7 cellular contexts compared by ENCODE assay signal in the genomic region with DNA sequence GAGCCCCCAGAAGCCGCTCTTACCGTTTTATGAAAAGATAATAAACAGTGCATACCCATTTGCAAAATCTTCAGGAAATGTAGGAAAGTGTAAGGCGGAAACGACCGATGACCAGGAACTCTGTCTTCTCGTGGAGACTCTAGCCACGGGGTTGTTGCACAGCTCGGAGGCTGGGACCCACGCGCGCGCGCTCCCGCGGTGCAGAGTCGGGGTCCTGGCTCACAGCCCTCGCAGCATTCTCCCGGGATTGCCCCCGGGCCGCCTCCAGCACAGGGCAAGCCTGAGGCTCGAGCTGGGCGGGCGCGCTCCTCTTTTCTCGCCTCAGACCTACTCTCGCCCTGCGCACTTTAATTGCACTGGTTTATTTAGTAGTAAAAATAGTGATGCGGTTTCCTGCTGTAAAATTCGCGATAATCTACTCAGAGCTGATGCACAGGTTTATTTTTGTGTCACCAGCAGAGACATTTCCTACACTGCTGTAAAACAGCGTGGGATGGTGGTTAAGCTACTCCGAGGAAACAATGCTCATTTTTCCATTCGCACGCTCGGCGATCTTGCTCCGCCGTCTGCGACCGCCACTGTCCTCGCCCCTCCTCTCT. TPM values are rescaled to one million over a fixed set of nuclear protein-coding genes. Genes with fewer than 3 reads are reported as not detected.
DNase-seq lines count a peak whose midpoint lies in the region; ATAC-seq and TF ChIP-seq lines count a peak whose summit lies in the region.
"Had no signal": no experiment of that assay in that cellular context is flagged by ENCODE, and none has a peak within 500 bp of the region (broad histone marks: within the 10 kb centered on the region; RNA-seq: fewer than 3 reads in every experiment).

No MANE protein-coding gene starts in this region.

- no peak overlapping the region for H2AFZ ChIP-seq in H9 (ENCODE audit: low read length)

- H3K56ac ChIP-seq in H9 (ENCODE audit: insufficient read length, low read depth, low read length) (no peak overlapping the region), mesendoderm (ENCODE audit: low read length) (peak overlapping the region; percentile 46)

- no peak overlapping the region for H3K27ac Mint-ChIP-seq in H9
- H3K27ac Mint-ChIP-seq in activated naive CD4-positive, alpha-beta T cell treated with anti-CD3 and anti-CD28 coated beads, Interleukin-2, amount 50 U/mL, for 24 hours, result peak overlapping the region; percentile 100

- H3K4me1 ChIP-seq in H9 (ENCODE audit: insufficient read depth, low read length) (no peaks in the 10 kb centered on the region), mesendoderm (ENCODE audit: control insufficient read depth, low read depth, low read length) (no peaks in the 10 kb centered on the region)

- H3K79me1 ChIP-seq in H9 (ENCODE audit: insufficient read depth, low read depth, low read length, poor library complexity, severe bottlenecking) (no peaks in the 10 kb centered on the region), mesendoderm (ENCODE audit: low read length) (no peaks in the 10 kb centered on the region)

- H3K9ac ChIP-seq in H9 (ENCODE audit: extremely low read depth, insufficient read length, low read length), result no peak overlapping the region
- H3K9ac ChIP-seq in mesendoderm (ENCODE audit: low read length), result peak overlapping the region; percentile 57

- H3K4me1 Mint-ChIP-seq in H9, result peaks cover 11 to 25% of the 10 kb centered on the region in 2 experiments
- peaks cover 43% of the 10 kb centered on the region for H3K4me1 Mint-ChIP-seq in activated naive CD4-positive, alpha-beta T cell treated with anti-CD3 and anti-CD28 coated beads, Interleukin-2, amount 50 U/mL, for 24 hours

- H3K27me3 ChIP-seq in H9 (ENCODE audit: insufficient read depth, low read length), result peaks cover 16% of the 10 kb centered on the region
- H3K27me3 ChIP-seq in mesendoderm (ENCODE audit: insufficient read depth, low read length, poor library complexity), result peaks cover 13% of the 10 kb centered on the region

- no CpG with 5 or more reads among the region's 41 CpGs for WGBS in H9 (ENCODE audit: extremely low coverage, insufficient read length, low lambda C conversion rate)
- WGBS in mesendoderm (ENCODE audit: extremely low coverage, insufficient coverage, low lambda C conversion rate), result no CpG with 5 or more reads among the region's 41 CpGs

- H3K23ac ChIP-seq in H9 (ENCODE audit: insufficient read length, low read depth, low read length) (no peak overlapping the region), mesendoderm (ENCODE audit: low read length) (no peak overlapping the region)

- no peak overlapping the region for H3K18ac ChIP-seq in H9 (ENCODE audit: insufficient read length, low read depth, low read length)
- no peak overlapping the region for H3K18ac ChIP-seq in mesendoderm (ENCODE audit: low read length)

- H2AK5ac ChIP-seq in H9 (ENCODE audit: insufficient read length, low read length), result no peak overlapping the region
- H2AK5ac ChIP-seq in mesendoderm (ENCODE audit: low read length), result no peak overlapping the region

- no peaks in the 10 kb centered on the region for H3K9me3 ChIP-seq in H9 (ENCODE audit: control insufficient read depth, low read depth, low read length)

- no peak overlapping the region for H2BK5ac ChIP-seq in H9 (ENCODE audit: insufficient read length, low read length)
- no peak overlapping the region for H2BK5ac ChIP-seq in mesendoderm (ENCODE audit: low read length)

- H2BK12ac ChIP-seq in H9 (ENCODE audit: insufficient read length, low read depth, low read length), result no peak overlapping the region

- H3K36me3 Mint-ChIP-seq in H9 (ENCODE audit: insufficient read depth in 1 of 3, low read depth in 3 of 3), result peaks cover 0 to 2% (median 0%) of the 10 kb centered on the region in 3 experiments; a peak in 2 of 7 replicates
- H3K36me3 Mint-ChIP-seq in activated naive CD4-positive, alpha-beta T cell treated with anti-CD3 and anti-CD28 coated beads, Interleukin-2, amount 50 U/mL, for 24 hours, result no peaks in the 10 kb centered on the region

- H3K27ac ChIP-seq in H9 (ENCODE audit: insufficient read length, low read depth, low read length), result no peak overlapping the region
- no peak overlapping the region for H3K27ac ChIP-seq in mesendoderm (ENCODE audit: low read depth, low read length)

- H4K91ac ChIP-seq in H9 (ENCODE audit: insufficient read length, low read depth, low read length), result no peak overlapping the region

- H3K4ac ChIP-seq in H9 (ENCODE audit: low read depth, low read length) (no peak overlapping the region), mesendoderm (ENCODE audit: low read depth, low read length) (no peak overlapping the region)

- peaks cover 50% of the 10 kb centered on the region for H3K27me3 Mint-ChIP-seq in H9 (ENCODE audit: low read depth)
- H3K27me3 Mint-ChIP-seq in activated naive CD4-positive, alpha-beta T cell treated with anti-CD3 and anti-CD28 coated beads, Interleukin-2, amount 50 U/mL, for 24 hours, result no peaks in the 10 kb centered on the region

- H3K23me2 ChIP-seq in H9 (ENCODE audit: insufficient read length, low read depth, low read length, poor library complexity, severe bottlenecking), result peaks cover 34% of the 10 kb centered on the region

- H4K20me1 ChIP-seq in H9 (ENCODE audit: control insufficient read depth, insufficient read depth, insufficient read length), result no peaks in the 10 kb centered on the region

- no peak overlapping the region for H4K8ac ChIP-seq in H9 (replicated peaks; ENCODE audit: insufficient read length, low read depth, low read length)
- no peak overlapping the region for H4K8ac ChIP-seq in mesendoderm (ENCODE audit: low read depth, low read length)

- no peak overlapping the region for H4K5ac ChIP-seq in H9 (ENCODE audit: insufficient read length, low read depth, low read length)
- H4K5ac ChIP-seq in mesendoderm (ENCODE audit: low read length), result no peak overlapping the region

- ATAC-seq in HG02678 (IDR thresholded peaks at IDR 0.05; ENCODE audit: unreplicated experiment), result no peak

- H3K79me2 ChIP-seq in H9 (ENCODE audit: insufficient read depth, low read length), result no peaks in the 10 kb centered on the region
- H3K79me2 ChIP-seq in mesendoderm (ENCODE audit: control insufficient read depth, insufficient read depth, low read length), result no peaks in the 10 kb centered on the region

- peak overlapping the region; percentile 91 to 92 for H3K4me3 Mint-ChIP-seq in H9
- peak overlapping the region; percentile 89 for H3K4me3 Mint-ChIP-seq in activated naive CD4-positive, alpha-beta T cell treated with anti-CD3 and anti-CD28 coated beads, Interleukin-2, amount 50 U/mL, for 24 hours

- H3K36me3 ChIP-seq in mesendoderm (ENCODE audit: control insufficient read depth, insufficient read depth, low read length), result no peaks in the 10 kb centered on the region

- no peak overlapping the region for H2BK20ac ChIP-seq in H9 (ENCODE audit: low read depth, low read length, poor library complexity, severe bottlenecking)

- TF ChIP-seq CTCF in H9 (conservative IDR thresholded peaks at IDR 0.05), result no peak

- H2BK120ac ChIP-seq in H9 (ENCODE audit: low read depth, low read length, poor library complexity, severe bottlenecking) (no peak overlapping the region), mesendoderm (ENCODE audit: low read depth, low read length) (no peak overlapping the region)

- H3K14ac ChIP-seq in H9 (ENCODE audit: insufficient read depth, low read length), result no peak overlapping the region

- H3K4me2 ChIP-seq in H9 (ENCODE audit: insufficient read depth, insufficient read length, low read length) (peak overlapping the region; percentile 75), mesendoderm (ENCODE audit: low read length) (peak overlapping the region; percentile 96)

- H2BK15ac ChIP-seq in H9 (ENCODE audit: low read depth, low read length) (no peak overlapping the region), mesendoderm (replicated peaks; ENCODE audit: low read depth) (no peak overlapping the region)

- H3K9me3 Mint-ChIP-seq in H9, result peaks cover 9% of the 10 kb centered on the region in 2 experiments; a peak in 4 of 5 replicates
- peaks cover 4% of the 10 kb centered on the region for H3K9me3 Mint-ChIP-seq in activated naive CD4-positive, alpha-beta T cell treated with anti-CD3 and anti-CD28 coated beads, Interleukin-2, amount 50 U/mL, for 24 hours

- H3T11ph ChIP-seq in H9 (ENCODE audit: low read length), result no peak overlapping the region

- DNase-seq in H9, result no peak
- no peak for DNase-seq in mesendoderm
- no peak for DNase-seq in SW480 (ENCODE audit: low spot score)
- DNase-seq in stimulated activated naive CD4-positive, alpha-beta T cell treated with Interleukin-2 at 50 U/mL for 16 hours (lab: John Stamatoyannopoulos, UW), result no peak

- H3K4me3 ChIP-seq in mesendoderm (ENCODE audit: low read length), result peak overlapping the region; percentile 66

RNA-seq across cellular contexts. Expression of gene TRIM7, which starts 15.5 kb away (rescaled TPM):
- total RNA-seq in H9 (2021), result not detected in 2 replicates
- 0.04 TPM for polyA plus RNA-seq in mesendoderm (2013, experiment 1 of 2)
- polyA plus RNA-seq in mesendoderm (2013, experiment 2 of 2), result 0.06 TPM

RNA-seq across cellular contexts. Expression of gene TRIM41, which starts 33.6 kb away (rescaled TPM):
- 33.5 and 34.2 TPM in 2 replicates for total RNA-seq in H9 (2021)
- 15.1 TPM for polyA plus RNA-seq in mesendoderm (2013, experiment 1 of 2)
- 14.4 TPM for polyA plus RNA-seq in mesendoderm (2013, experiment 2 of 2)

RNA-seq across cellular contexts. Expression of gene OR2V2, which starts 42.1 kb away (rescaled TPM):
- not detected in 2 replicates for total RNA-seq in H9 (2021)
- not detected for polyA plus RNA-seq in mesendoderm (2013, experiment 1 of 2)
- polyA plus RNA-seq in mesendoderm (2013, experiment 2 of 2), result not detected
- total RNA-seq: activated CD8-positive, alpha-beta memory T cell treated with anti-CD3 and anti-CD28 coated beads for 36 hours had no signal

RNA-seq across cellular contexts. Expression of gene RACK1, which starts 54.2 kb away (rescaled TPM):
- 2,548 and 2,552 TPM in 2 replicates for total RNA-seq in H9 (2021)
- polyA plus RNA-seq in mesendoderm (2013, experiment 1 of 2), result 3,047 TPM
- 3,083 TPM for polyA plus RNA-seq in mesendoderm (2013, experiment 2 of 2)

RNA-seq across cellular contexts. Expression of gene OR2V1, which starts 58.5 kb away (rescaled TPM):
- not detected in 2 replicates for total RNA-seq in H9 (2021)
- not detected for polyA plus RNA-seq in mesendoderm (2013, experiment 1 of 2)
- not detected for polyA plus RNA-seq in mesendoderm (2013, experiment 2 of 2)
- total RNA-seq: activated CD8-positive, alpha-beta memory T cell treated with anti-CD3 and anti-CD28 coated beads for 36 hours had no signal
